1 cellular context compared by ENCODE assay signal in the genomic region with DNA sequence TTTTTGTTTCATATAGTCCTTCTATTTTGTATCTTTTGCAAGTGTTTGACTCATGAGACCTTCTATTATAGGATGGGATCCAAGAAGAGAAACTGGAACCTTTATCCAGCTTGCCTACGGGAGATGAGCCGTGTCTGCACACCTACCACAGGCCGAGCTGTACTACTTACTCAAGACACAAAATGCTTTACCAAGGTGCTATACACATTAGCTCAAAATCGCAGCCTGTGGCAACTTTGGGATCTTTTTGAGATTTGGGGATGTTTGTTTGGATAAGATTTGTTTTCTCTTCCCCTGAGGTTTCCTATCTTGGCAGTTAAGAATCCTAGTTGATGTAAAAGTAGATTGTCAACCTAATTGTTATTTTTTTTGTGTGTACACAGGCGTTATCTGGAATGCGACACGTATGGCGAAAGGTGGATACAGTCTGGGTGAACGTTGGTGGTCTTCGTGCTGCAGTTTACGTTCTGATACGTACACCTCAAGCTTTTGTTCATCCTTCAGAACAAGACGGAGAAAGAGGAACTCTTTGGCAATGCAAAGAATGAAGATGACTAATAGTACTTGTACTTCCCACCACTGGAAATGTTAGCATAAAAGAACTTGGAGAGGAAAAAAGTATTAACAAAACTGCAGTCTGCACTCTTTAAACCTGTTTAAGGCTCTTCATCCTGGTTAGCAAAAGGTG.
TF ChIP-seq lines count a peak whose summit lies in the region.

No MANE protein-coding gene starts in this region.

TF ChIP-seq in GM12878, 131 proteins besides CTCF, POLR2A, EP300 and RAD21:
- TF ChIP-seq CEBPZ (IDR thresholded peaks at IDR 0.05; ENCODE audit: low read depth, low read length) (no peak), SREBF1 (IDR thresholded peaks at IDR 0.05; ENCODE audit: low read length) (no peak), FOS (IDR thresholded peaks at IDR 0.05; ENCODE audit: borderline replicate concordance, extremely low read depth, insufficient read length) (no peak), MTA2 (IDR thresholded peaks at IDR 0.05; ENCODE audit: low read depth) (no peak), REST (IDR thresholded peaks at IDR 0.05; ENCODE audit: low read depth, low read length) (no peak), NFXL1 (IDR thresholded peaks at IDR 0.05; ENCODE audit: borderline replicate concordance) (no peak), EGR1 (IDR thresholded peaks at IDR 0.05; ENCODE audit: borderline replicate concordance in 1 of 2, low read depth in 2 of 2, low read length in 2 of 2) (no peak), SRF (IDR thresholded peaks at IDR 0.05; ENCODE audit: low read depth in 2 of 2, low read length in 2 of 2) (no peak), MTA3 (IDR thresholded peaks at IDR 0.05; ENCODE audit: borderline replicate concordance, low read length) (no peak), KDM1A (IDR thresholded peaks at IDR 0.05; ENCODE audit: borderline replicate concordance) (no peak), RAD51 (IDR thresholded peaks at IDR 0.05) (no peak)
- TF ChIP-seq, protein P1, sequence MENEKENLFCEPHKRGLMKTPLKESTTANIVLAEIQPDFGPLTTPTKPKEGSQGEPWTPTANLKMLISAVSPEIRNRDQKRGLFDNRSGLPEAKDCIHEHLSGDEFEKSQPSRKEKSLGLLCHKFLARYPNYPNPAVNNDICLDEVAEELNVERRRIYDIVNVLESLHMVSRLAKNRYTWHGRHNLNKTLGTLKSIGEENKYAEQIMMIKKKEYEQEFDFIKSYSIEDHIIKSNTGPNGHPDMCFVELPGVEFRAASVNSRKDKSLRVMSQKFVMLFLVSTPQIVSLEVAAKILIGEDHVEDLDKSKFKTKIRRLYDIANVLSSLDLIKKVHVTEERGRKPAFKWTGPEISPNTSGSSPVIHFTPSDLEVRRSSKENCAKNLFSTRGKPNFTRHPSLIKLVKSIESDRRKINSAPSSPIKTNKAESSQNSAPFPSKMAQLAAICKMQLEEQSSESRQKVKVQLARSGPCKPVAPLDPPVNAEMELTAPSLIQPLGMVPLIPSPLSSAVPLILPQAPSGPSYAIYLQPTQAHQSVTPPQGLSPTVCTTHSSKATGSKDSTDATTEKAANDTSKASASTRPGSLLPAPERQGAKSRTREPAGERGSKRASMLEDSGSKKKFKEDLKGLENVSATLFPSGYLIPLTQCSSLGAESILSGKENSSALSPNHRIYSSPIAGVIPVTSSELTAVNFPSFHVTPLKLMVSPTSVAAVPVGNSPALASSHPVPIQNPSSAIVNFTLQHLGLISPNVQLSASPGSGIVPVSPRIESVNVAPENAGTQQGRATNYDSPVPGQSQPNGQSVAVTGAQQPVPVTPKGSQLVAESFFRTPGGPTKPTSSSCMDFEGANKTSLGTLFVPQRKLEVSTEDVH (IDR thresholded peaks at IDR 0.05; ENCODE audit: low read depth, partially characterized antibody), result no peak
- TF ChIP-seq, protein P2, sequence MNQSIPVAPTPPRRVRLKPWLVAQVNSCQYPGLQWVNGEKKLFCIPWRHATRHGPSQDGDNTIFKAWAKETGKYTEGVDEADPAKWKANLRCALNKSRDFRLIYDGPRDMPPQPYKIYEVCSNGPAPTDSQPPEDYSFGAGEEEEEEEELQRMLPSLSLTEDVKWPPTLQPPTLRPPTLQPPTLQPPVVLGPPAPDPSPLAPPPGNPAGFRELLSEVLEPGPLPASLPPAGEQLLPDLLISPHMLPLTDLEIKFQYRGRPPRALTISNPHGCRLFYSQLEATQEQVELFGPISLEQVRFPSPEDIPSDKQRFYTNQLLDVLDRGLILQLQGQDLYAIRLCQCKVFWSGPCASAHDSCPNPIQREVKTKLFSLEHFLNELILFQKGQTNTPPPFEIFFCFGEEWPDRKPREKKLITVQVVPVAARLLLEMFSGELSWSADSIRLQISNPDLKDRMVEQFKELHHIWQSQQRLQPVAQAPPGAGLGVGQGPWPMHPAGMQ (IDR thresholded peaks at IDR 0.05; ENCODE audit: borderline replicate concordance), result no peak
